Comparison of ENCODE assay signal across 8 cellular contexts in genomic region chr6:144265390-144265789, GRCh38. TPM values are rescaled to one million over a fixed set of nuclear protein-coding genes. Genes with fewer than 3 reads are reported as not detected.
DNase-seq lines count a peak whose midpoint lies in the region; ATAC-seq and TF ChIP-seq lines count a peak whose summit lies in the region.

No MANE protein-coding gene starts in this region.

- dilution Hi-C loops in mammary epithelial cell (cut with HindIII; ENCODE audit: low sequenced_read_pairs) = no loop called here

- TF ChIP-seq CTCF in mammary epithelial cell (conservative IDR thresholded peaks at IDR 0.05 in 1 of 2, IDR thresholded peaks at IDR 0.05 in 1 of 2; ENCODE audit: extremely low read depth in 1 of 2, insufficient read depth in 1 of 2, low read depth in 1 of 2, low read length in 2 of 2) (no peak), testis (IDR thresholded peaks at IDR 0.05) (no peak)

- intact Hi-C loops in mammary epithelial cell (cut with micrococcal nuclease) = no loop called here
- intact Hi-C loops in testis (cut with DNase I; ENCODE audit: low total_unique reads) = no loop called here

- H3K4me1 ChIP-seq in mammary epithelial cell (ENCODE audit: insufficient read depth, low read length) (peaks cover 27% of the 10 kb centered on the region), neuron (ENCODE audit: insufficient read depth, low read length) (peaks cover 37% of the 10 kb centered on the region), testis (no peaks in the 10 kb centered on the region)

- BruUV-seq in mammary epithelial cell (replicated peaks; lab: Mats Ljungman, UMichigan) = no TSS peak

- 83% methylated on average over 5 of the region's 5 CpGs for WGBS in mammary epithelial cell (ENCODE audit: low coverage, missing lambda C conversion rate)
- 61 to 70% methylated on average over 5 of the region's 5 CpGs for WGBS in testis, 2 donors

- ATAC-seq in GM19463 (IDR thresholded peaks at IDR 0.05; ENCODE audit: unreplicated experiment) = peak; percentile 66

- CTCF ChIA-PET in mammary epithelial cell (lab: Charles Lee; ENCODE audit: low non-redundant PET) = no interaction called here

- no peaks in the 10 kb centered on the region for H4K20me1 ChIP-seq in mammary epithelial cell (ENCODE audit: insufficient read depth, low read length)

- no peaks in the 10 kb centered on the region for H3K79me2 ChIP-seq in mammary epithelial cell (ENCODE audit: insufficient read depth, low read length)

- H3K36me3 ChIP-seq in mammary epithelial cell (ENCODE audit: insufficient read depth, low read length) (no peaks in the 10 kb centered on the region), neuron (ENCODE audit: insufficient read depth, low read length) (no peaks in the 10 kb centered on the region), testis (ENCODE audit: low read depth, missing control alignments) (no peaks in the 10 kb centered on the region)

- peak overlapping the region; percentile 13 for H3K4me2 ChIP-seq in mammary epithelial cell (ENCODE audit: insufficient read depth, low read depth, low read length)

- H3K9me3 ChIP-seq in mammary epithelial cell (replicated peaks; ENCODE audit: insufficient read depth, low read length) (peaks cover 5% of the 10 kb centered on the region), neuron (ENCODE audit: low read length) (no peaks in the 10 kb centered on the region), testis (no peaks in the 10 kb centered on the region)

- H3K4me3 ChIP-seq in mammary epithelial cell (replicated peaks in 1 of 3; ENCODE audit: insufficient read depth in 1 of 3, low read depth in 2 of 3, low read length in 3 of 3) (no peak overlapping the region), neuron (ENCODE audit: low read length) (no peak overlapping the region), testis (no peak overlapping the region)

- no peak overlapping the region for H3K9ac ChIP-seq in mammary epithelial cell (ENCODE audit: insufficient read depth, low read length)

- H3K27me3 ChIP-seq in mammary epithelial cell (ENCODE audit: insufficient read depth, low read length) (no peaks in the 10 kb centered on the region), neuron (ENCODE audit: insufficient read depth, low read length) (no peaks in the 10 kb centered on the region), testis (no peaks in the 10 kb centered on the region)

- DNase-seq in HS-5 (ENCODE audit: low read depth) (peak; percentile 44), mammary epithelial cell (no peak), UCSD-AML1 (lab: John Stamatoyannopoulos, UW; ENCODE audit: unreplicated experiment) (no peak), testis (no peak)
- no peak for DNase-seq in effector CD8-positive, alpha-beta T cell (lab: John Stamatoyannopoulos, UW)
- no peak for DNase-seq in activated CD4-positive, alpha-beta T cell treated with anti-CD3 and anti-CD28 coated beads, Interleukin-2, amount 50 U/mL, for 1 hour

- no peak overlapping the region for H2AFZ ChIP-seq in mammary epithelial cell (ENCODE audit: low read depth, low read length)
- H2AFZ ChIP-seq in neuron (ENCODE audit: low read depth, low read length) = peak overlapping the region; percentile 27

- TF ChIP-seq POLR2A in testis (IDR thresholded peaks at IDR 0.05) = no peak

- in situ Hi-C loops in mammary epithelial cell (cut with MboI; ENCODE audit: low sequenced_read_pairs in 2 of 2) = no loop called here

- H3K27ac ChIP-seq in mammary epithelial cell (ENCODE audit: insufficient read depth, low read depth, low read length) (peak overlapping the region; percentile 76), testis (no peak overlapping the region)

RNA-seq across cellular contexts. Expression of gene UTRN, which starts 19.7 kb away (rescaled TPM):
- total RNA-seq in mammary epithelial cell = 10 to 100 TPM; 36.8 to 44.9 TPM
- polyA plus RNA-seq in mammary epithelial cell = 10.0 TPM
- 72.3 TPM for polyA minus RNA-seq in mammary epithelial cell
- 100 to 1,000 TPM; 118 to 127 TPM for total RNA-seq in testis
- 109 TPM for polyA plus RNA-seq in testis (ENCODE audit: insufficient read depth, low read depth, low replicate concordance)
